ENCODE assay signal across 25 cellular contexts in the genomic region with DNA sequence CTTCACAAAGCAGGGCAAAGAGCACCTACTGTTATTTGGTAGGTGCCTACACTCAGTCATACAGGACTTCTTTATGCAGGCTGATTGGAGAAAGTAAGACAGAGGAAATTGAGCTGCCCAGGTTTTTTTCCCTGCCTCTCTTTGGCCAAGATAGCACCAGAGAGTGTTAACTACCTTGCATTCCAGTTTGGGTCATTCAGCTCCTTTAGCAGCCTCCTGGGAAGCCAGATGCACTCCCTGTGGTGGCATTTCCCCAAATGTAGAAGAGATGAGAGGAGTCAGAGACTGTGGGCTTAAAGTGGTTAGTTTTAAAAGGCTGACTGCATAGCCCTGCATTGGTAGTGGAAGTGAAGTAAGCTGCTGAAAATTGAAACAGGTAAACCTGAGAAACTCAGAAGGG.
"Had no signal": no experiment of that assay in that cellular context is flagged by ENCODE, and none has a peak within 500 bp of the region (broad histone marks: within the 10 kb centered on the region; RNA-seq: fewer than 3 reads in every experiment).

No MANE protein-coding gene starts in this region.

- H3K4me3 Mint-ChIP-seq: activated B cell treated with CpG ODN at 0.5 μM for 24 hours; activated CD4-positive, alpha-beta memory T cell treated with anti-CD3 and anti-CD28 coated beads for 36 hours; activated CD4-positive, alpha-beta T cell treated with anti-CD3 and anti-CD28 coated beads, Interleukin-2, amount 10 ng/mL, durations not matched to agents 7 days and 5 days; activated naive CD8-positive, alpha-beta T cell; activated T-cell treated with anti-CD3 and anti-CD28 coated beads, Interleukin-2, amount 50 U/mL, for 4 hours; T-helper 1 cell treated with Interleukin-12 subunit alpha and Interleukin-12 subunit beta and Interleukin-4 antibody, amounts not matched to agents 30 μg/mL and 1 μg/mL, for 36 hours had no signal

- H3K27ac Mint-ChIP-seq: activated B cell treated with CpG ODN at 0.5 μM for 24 hours; activated CD4-positive, alpha-beta memory T cell treated with anti-CD3 and anti-CD28 coated beads for 36 hours; activated CD4-positive, alpha-beta T cell treated with anti-CD3 and anti-CD28 coated beads, Interleukin-2, amount 10 ng/mL, durations not matched to agents 7 days and 5 days; activated naive CD8-positive, alpha-beta T cell; T-helper 1 cell treated with Interleukin-12 subunit alpha and Interleukin-12 subunit beta and Interleukin-4 antibody, amounts not matched to agents 30 μg/mL and 1 μg/mL, for 36 hours had no signal

- H3K27me3 ChIP-seq: brain microvascular endothelial cell had no signal

- ATAC-seq: activated T-cell treated with anti-CD3 and anti-CD28 coated beads, Interleukin-2, amount 50 U/mL, for 4 hours; PC-3 had no signal

- H3K36me3 ChIP-seq: brain microvascular endothelial cell had no signal

- H3K4me1 Mint-ChIP-seq: activated B cell treated with CpG ODN at 0.5 μM for 24 hours; activated CD4-positive, alpha-beta T cell treated with anti-CD3 and anti-CD28 coated beads, Interleukin-2, amount 10 ng/mL, durations not matched to agents 7 days and 5 days had no signal

- H3K27me3 Mint-ChIP-seq: activated B cell treated with CpG ODN at 0.5 μM for 24 hours; activated CD4-positive, alpha-beta memory T cell treated with anti-CD3 and anti-CD28 coated beads for 36 hours; activated CD4-positive, alpha-beta T cell treated with anti-CD3 and anti-CD28 coated beads, Interleukin-2, amount 10 ng/mL, durations not matched to agents 7 days and 5 days; activated naive CD8-positive, alpha-beta T cell had no signal

- DNase-seq: activated B cell treated with CpG ODN at 0.5 μM for 24 hours; activated CD4-positive, alpha-beta memory T cell treated with anti-CD3 and anti-CD28 coated beads for 36 hours; activated CD4-positive, alpha-beta T cell treated with anti-CD3 and anti-CD28 coated beads, Interleukin-2, amount 10 ng/mL, durations not matched to agents 7 days and 5 days; activated CD8-positive, alpha-beta memory T cell treated with anti-CD3 and anti-CD28 coated beads for 24 hours; activated effector memory CD4-positive, alpha-beta T cell treated with anti-CD3 and anti-CD28 coated beads, Interleukin-2, amount 50 U/mL, for 16 hours; activated naive CD4-positive, alpha-beta T cell treated with Interleukin-2 at 50 U/mL for 16 hours; activated T-cell treated with anti-CD3 and anti-CD28 coated beads, Interleukin-2, amount 50 U/mL, for 4 hours; amygdala; brain microvascular endothelial cell; cerebellar nuclear complex; Kasumi-1; KBM-7; MV-4-11; NCI-H1092 treated with DMSO at 0.1 percent for 48 hours; NCI-H1417 treated with DMSO at 0.1 percent for 48 hours; NCI-H1694; NCI-H2029; NCI-H2107; NCI-H446; NCI-H524; PC-3; SHP77 had no signal

- H3K27ac ChIP-seq: brain microvascular endothelial cell had no signal

- H3K9me3 Mint-ChIP-seq: activated B cell treated with CpG ODN at 0.5 μM for 24 hours; activated CD4-positive, alpha-beta memory T cell treated with anti-CD3 and anti-CD28 coated beads for 36 hours; activated CD4-positive, alpha-beta T cell treated with anti-CD3 and anti-CD28 coated beads, Interleukin-2, amount 10 ng/mL, durations not matched to agents 7 days and 5 days; activated T-cell treated with anti-CD3 and anti-CD28 coated beads, Interleukin-2, amount 50 U/mL, for 4 hours; T-helper 1 cell treated with Interleukin-12 subunit alpha and Interleukin-12 subunit beta and Interleukin-4 antibody, amounts not matched to agents 30 μg/mL and 1 μg/mL, for 36 hours had no signal

- FAIRE-seq: RCC 7860 had no signal

- H3K36me3 Mint-ChIP-seq: activated CD4-positive, alpha-beta memory T cell treated with anti-CD3 and anti-CD28 coated beads for 36 hours; activated naive CD8-positive, alpha-beta T cell had no signal
